22 cellular contexts compared by ENCODE assay signal in genomic region chr5:172671091-172671490, GRCh38.
"Had no signal": no experiment of that assay in that cellular context is flagged by ENCODE, and none has a peak within 500 bp of the region (broad histone marks: within the 10 kb centered on the region; RNA-seq: fewer than 3 reads in every experiment).

No MANE protein-coding gene starts in this region.

- H3K4me3 ChIP-seq: MG63, SJCRH30 had no signal

- H3K27me3 ChIP-seq: MG63, SJCRH30 had no signal

- H3K36me3 ChIP-seq: MG63 had no signal

- H3K27ac ChIP-seq: RWPE1, SJCRH30 had no signal

- DNase-seq: IMR-90, Karpas-422, KG1, MG63, NCI-H1092, NCI-H1105 treated with DMSO at 0.1 percent for 48 hours, NCI-H1417 treated with DMSO at 0.1 percent for 48 hours, NCI-H187, NCI-H2029, NCI-H2081 treated with DMSO at 0.1 percent for 48 hours, NCI-H2171, NCI-H226, NCI-H446, NCI-H510A, NCI-H524 treated with DMSO at 0.1 percent for 48 hours, NCI-H69, NCI-H774, SHP77 treated with DMSO at 0.1 percent for 48 hours, SJCRH30 had no signal

- ATAC-seq: HepG2, SK-N-SH treated with all-trans-retinoic acid at 6 μM for 48 hours had no signal

- H3K9me3 ChIP-seq: MG63, SJCRH30 had no signal
